In genomic region chr14:102288139-102288538, GRCh38 we compare ENCODE assay signal across 29 cellular contexts.
"Had no signal": no experiment of that assay in that cellular context is flagged by ENCODE, and none has a peak within 500 bp of the region (broad histone marks: within the 10 kb centered on the region; RNA-seq: fewer than 3 reads in every experiment).

No MANE protein-coding gene starts in this region.

- H3K27ac ChIP-seq: neural progenitor cell, ovary, parathyroid adenoma, psoas muscle, right lobe of liver, sigmoid colon, suprapubic skin, testis, tibial artery, transverse colon, upper lobe of right lung, uterus had no signal

- H3K27me3 ChIP-seq: neural progenitor cell, ovary, right lobe of liver, sigmoid colon, suprapubic skin, testis, tibial artery, transverse colon, upper lobe of right lung, uterus had no signal

- H3K36me3 ChIP-seq: neural progenitor cell, ovary, right lobe of liver, sigmoid colon, suprapubic skin, tibial artery, transverse colon, upper lobe of right lung, uterus had no signal

- H3K4me1 ChIP-seq: neural progenitor cell, parathyroid adenoma, psoas muscle, right lobe of liver, sigmoid colon, suprapubic skin, testis, tibial artery, upper lobe of right lung, uterus had no signal

- H3K4me3 ChIP-seq: neural progenitor cell, ovary, psoas muscle, right lobe of liver, sigmoid colon, suprapubic skin, testis, tibial artery, transverse colon, upper lobe of right lung, uterus had no signal

- H3K4me2 ChIP-seq: neural progenitor cell had no signal

- H3K27me3 Mint-ChIP-seq: progenitor cell of endocrine pancreas; stimulated activated memory B cell treated with anti-CD40 and anti-IgM and Interleukin-4, amounts not matched to agents 10 μg/mL and 1 μg/mL and 100 μg/mL, for 72 hours; stimulated activated naive CD8-positive, alpha-beta T cell treated with anti-CD3 and anti-CD28 coated beads, Interleukin-15, amount 100 ng/mL, for 72 hours; type B pancreatic cell had no signal

- H3K9ac ChIP-seq: neural progenitor cell, parathyroid adenoma had no signal

- H3K4me3 Mint-ChIP-seq: natural killer cell; nephron; neural progenitor cell; stimulated activated memory B cell treated with anti-CD40 and anti-IgM and Interleukin-4, amounts not matched to agents 10 μg/mL and 1 μg/mL and 100 μg/mL, for 72 hours; stimulated activated naive CD8-positive, alpha-beta T cell treated with anti-CD3 and anti-CD28 coated beads, Interleukin-15, amount 100 ng/mL, for 72 hours; type B pancreatic cell had no signal

- DNase-seq: natural killer cell; occipital lobe; ovary; posterior cingulate gyrus; psoas muscle; right cardiac atrium; right lobe of liver; sigmoid colon; small intestine; stimulated activated CD4-positive, alpha-beta T cell treated with anti-CD3 and anti-CD28 coated beads, Interleukin-15, amount 100 ng/mL, for 24 hours; stimulated activated CD4-positive, alpha-beta T cell treated with anti-CD3 and anti-CD28 coated beads, Interleukin-2, amount 100 ng/mL, for 24 hours; stimulated activated CD4-positive, alpha-beta T cell treated with anti-CD3 and anti-CD28 coated beads, Interleukin-2, amount 100 ng/mL, for 48 hours; stimulated activated CD4-positive, alpha-beta T cell treated with anti-CD3 and anti-CD28 coated beads, Interleukin-4, amount 100 ng/mL, for 24 hours; stimulated activated naive CD4-positive, alpha-beta T cell; stimulated activated naive CD8-positive, alpha-beta T cell treated with anti-CD3 and anti-CD28 coated beads, Interleukin-15, amount 100 ng/mL, for 72 hours; stimulated activated naive CD8-positive, alpha-beta T cell treated with anti-CD3 and anti-CD28 coated beads, Interleukin-15, Interleukin-2, amounts not matched to agents 100 U/mL and 50 U/mL, for 24 hours; substantia nigra; testis; tibial artery; transverse colon; upper lobe of right lung; uterus had no signal

- FAIRE-seq: small intestine had no signal

- H3K9me3 Mint-ChIP-seq: natural killer cell; nephron; stimulated activated memory B cell treated with anti-CD40 and anti-IgM and Interleukin-4, amounts not matched to agents 10 μg/mL and 1 μg/mL and 100 μg/mL, for 72 hours; stimulated activated naive CD8-positive, alpha-beta T cell treated with anti-CD3 and anti-CD28 coated beads, Interleukin-15, amount 100 ng/mL, for 72 hours; type B pancreatic cell had no signal

- H3K27ac Mint-ChIP-seq: natural killer cell; nephron; neural progenitor cell; progenitor cell of endocrine pancreas; stimulated activated memory B cell treated with anti-CD40 and anti-IgM and Interleukin-4, amounts not matched to agents 10 μg/mL and 1 μg/mL and 100 μg/mL, for 72 hours; type B pancreatic cell had no signal

- H3K36me3 Mint-ChIP-seq: natural killer cell; stimulated activated memory B cell treated with anti-CD40 and anti-IgM and Interleukin-4, amounts not matched to agents 10 μg/mL and 1 μg/mL and 100 μg/mL, for 72 hours; type B pancreatic cell had no signal

- H3K9me3 ChIP-seq: ovary, psoas muscle, right lobe of liver, sigmoid colon, suprapubic skin, testis, tibial artery, transverse colon, upper lobe of right lung, uterus had no signal

- H3K4me1 Mint-ChIP-seq: natural killer cell; nephron; neural progenitor cell; stimulated activated memory B cell treated with anti-CD40 and anti-IgM and Interleukin-4, amounts not matched to agents 10 μg/mL and 1 μg/mL and 100 μg/mL, for 72 hours; stimulated activated naive CD8-positive, alpha-beta T cell treated with anti-CD3 and anti-CD28 coated beads, Interleukin-15, amount 100 ng/mL, for 72 hours had no signal

- H2AFZ ChIP-seq: neural progenitor cell, parathyroid adenoma had no signal

- ATAC-seq: natural killer cell; psoas muscle; right cardiac atrium; right lobe of liver; stimulated activated memory B cell treated with anti-CD40 and anti-IgM and Interleukin-4, amounts not matched to agents 10 μg/mL and 1 μg/mL and 100 μg/mL, for 72 hours; stimulated activated naive CD8-positive, alpha-beta T cell treated with anti-CD3 and anti-CD28 coated beads, Interleukin-15, amount 100 ng/mL, for 72 hours; stimulated activated naive CD8-positive, alpha-beta T cell treated with anti-CD3 and anti-CD28 coated beads, Interleukin-15, Interleukin-2, amounts not matched to agents 100 U/mL and 50 U/mL, for 24 hours; upper lobe of right lung had no signal
